1 cellular context compared by ENCODE assay signal in the genomic region with DNA sequence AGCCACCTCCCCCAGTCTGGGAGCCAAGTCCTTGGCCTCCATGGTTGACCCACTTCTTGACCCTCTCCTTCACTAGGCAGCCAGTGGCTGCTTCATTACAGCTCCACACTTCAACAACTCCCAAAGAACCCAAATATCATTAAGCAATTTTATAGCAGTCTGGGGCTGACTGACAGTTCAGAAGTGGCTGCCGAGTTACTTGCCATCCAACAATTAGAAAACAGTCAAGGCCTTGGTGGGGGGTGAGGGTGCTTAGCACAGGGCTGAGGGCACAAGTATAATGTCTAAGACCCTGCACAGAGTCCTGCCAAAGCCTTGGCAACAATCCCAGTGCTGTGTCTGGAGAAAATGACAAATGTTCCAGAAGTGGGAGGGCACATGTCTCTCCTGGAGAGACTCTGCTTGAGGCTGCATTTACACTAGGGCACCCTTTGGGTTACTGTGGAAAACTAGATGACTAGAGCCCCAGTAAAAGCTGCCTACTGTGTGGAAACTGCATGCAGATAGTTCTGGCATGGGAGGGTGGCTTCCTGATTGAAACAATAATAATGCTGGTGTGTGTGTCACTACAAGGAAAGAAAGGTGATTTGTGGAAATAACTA.
TF ChIP-seq lines count a peak whose summit lies in the region.

No MANE protein-coding gene starts in this region.

TF ChIP-seq in HEK293, 187 proteins besides CTCF, POLR2A, EP300 and RAD21 (continued from another document):
- TF ChIP-seq, protein P1, sequence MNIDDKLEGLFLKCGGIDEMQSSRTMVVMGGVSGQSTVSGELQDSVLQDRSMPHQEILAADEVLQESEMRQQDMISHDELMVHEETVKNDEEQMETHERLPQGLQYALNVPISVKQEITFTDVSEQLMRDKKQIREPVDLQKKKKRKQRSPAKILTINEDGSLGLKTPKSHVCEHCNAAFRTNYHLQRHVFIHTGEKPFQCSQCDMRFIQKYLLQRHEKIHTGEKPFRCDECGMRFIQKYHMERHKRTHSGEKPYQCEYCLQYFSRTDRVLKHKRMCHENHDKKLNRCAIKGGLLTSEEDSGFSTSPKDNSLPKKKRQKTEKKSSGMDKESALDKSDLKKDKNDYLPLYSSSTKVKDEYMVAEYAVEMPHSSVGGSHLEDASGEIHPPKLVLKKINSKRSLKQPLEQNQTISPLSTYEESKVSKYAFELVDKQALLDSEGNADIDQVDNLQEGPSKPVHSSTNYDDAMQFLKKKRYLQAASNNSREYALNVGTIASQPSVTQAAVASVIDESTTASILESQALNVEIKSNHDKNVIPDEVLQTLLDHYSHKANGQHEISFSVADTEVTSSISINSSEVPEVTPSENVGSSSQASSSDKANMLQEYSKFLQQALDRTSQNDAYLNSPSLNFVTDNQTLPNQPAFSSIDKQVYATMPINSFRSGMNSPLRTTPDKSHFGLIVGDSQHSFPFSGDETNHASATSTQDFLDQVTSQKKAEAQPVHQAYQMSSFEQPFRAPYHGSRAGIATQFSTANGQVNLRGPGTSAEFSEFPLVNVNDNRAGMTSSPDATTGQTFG (tag by site-specific recombination; IDR thresholded peaks at IDR 0.05; ENCODE audit: borderline replicate concordance) = no peak
- TF ChIP-seq SCRT1 (tag by site-specific recombination; IDR thresholded peaks at IDR 0.05; ENCODE audit: borderline replicate concordance) (no peak), ZNF768 (tag by site-specific recombination; IDR thresholded peaks at IDR 0.05) (no peak), ZNF501 (tag by site-specific recombination; IDR thresholded peaks at IDR 0.05) (no peak), ZNF530 (tag by site-specific recombination; IDR thresholded peaks at IDR 0.05; ENCODE audit: low read depth) (no peak), ZNF133 (tag by site-specific recombination; IDR thresholded peaks at IDR 0.05) (no peak), ZNF843 (tag by site-specific recombination; IDR thresholded peaks at IDR 0.05) (no peak), OSR2 (tag by site-specific recombination; IDR thresholded peaks at IDR 0.05) (peak; percentile 78), ZNF184 (tag by site-specific recombination; IDR thresholded peaks at IDR 0.05) (no peak), ZNF274 (IDR thresholded peaks at IDR 0.05; ENCODE audit: low read length) (no peak), ZNF274 (tag by site-specific recombination; IDR thresholded peaks at IDR 0.05; ENCODE audit: borderline replicate concordance) (no peak), ZBTB20 (tag by site-specific recombination; IDR thresholded peaks at IDR 0.05) (peak; percentile 46), YY2 (tag by site-specific recombination; IDR thresholded peaks at IDR 0.05) (no peak), ZNF560 (tag by site-specific recombination; IDR thresholded peaks at IDR 0.05; ENCODE audit: borderline replicate concordance) (no peak), ZNF624 (tag by site-specific recombination; IDR thresholded peaks at IDR 0.05) (no peak), SP7 (tag by site-specific recombination; IDR thresholded peaks at IDR 0.05) (peak; percentile 19; the same call in 1 of the 2 replicates), ZNF140 (tag by site-specific recombination; IDR thresholded peaks at IDR 0.05) (no peak), ZNF423 (tag by site-specific recombination; IDR thresholded peaks at IDR 0.05) (peak; percentile 81), ZNF23 (tag by site-specific recombination; IDR thresholded peaks at IDR 0.05; ENCODE audit: borderline replicate concordance) (no peak), KLF7 (tag by site-specific recombination; IDR thresholded peaks at IDR 0.05; ENCODE audit: borderline replicate concordance) (no peak)
- TF ChIP-seq, protein P2, sequence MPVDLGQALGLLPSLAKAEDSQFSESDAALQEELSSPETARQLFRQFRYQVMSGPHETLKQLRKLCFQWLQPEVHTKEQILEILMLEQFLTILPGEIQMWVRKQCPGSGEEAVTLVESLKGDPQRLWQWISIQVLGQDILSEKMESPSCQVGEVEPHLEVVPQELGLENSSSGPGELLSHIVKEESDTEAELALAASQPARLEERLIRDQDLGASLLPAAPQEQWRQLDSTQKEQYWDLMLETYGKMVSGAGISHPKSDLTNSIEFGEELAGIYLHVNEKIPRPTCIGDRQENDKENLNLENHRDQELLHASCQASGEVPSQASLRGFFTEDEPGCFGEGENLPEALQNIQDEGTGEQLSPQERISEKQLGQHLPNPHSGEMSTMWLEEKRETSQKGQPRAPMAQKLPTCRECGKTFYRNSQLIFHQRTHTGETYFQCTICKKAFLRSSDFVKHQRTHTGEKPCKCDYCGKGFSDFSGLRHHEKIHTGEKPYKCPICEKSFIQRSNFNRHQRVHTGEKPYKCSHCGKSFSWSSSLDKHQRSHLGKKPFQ (tag by site-specific recombination; IDR thresholded peaks at IDR 0.05) = no peak
- TF ChIP-seq, protein P3, sequence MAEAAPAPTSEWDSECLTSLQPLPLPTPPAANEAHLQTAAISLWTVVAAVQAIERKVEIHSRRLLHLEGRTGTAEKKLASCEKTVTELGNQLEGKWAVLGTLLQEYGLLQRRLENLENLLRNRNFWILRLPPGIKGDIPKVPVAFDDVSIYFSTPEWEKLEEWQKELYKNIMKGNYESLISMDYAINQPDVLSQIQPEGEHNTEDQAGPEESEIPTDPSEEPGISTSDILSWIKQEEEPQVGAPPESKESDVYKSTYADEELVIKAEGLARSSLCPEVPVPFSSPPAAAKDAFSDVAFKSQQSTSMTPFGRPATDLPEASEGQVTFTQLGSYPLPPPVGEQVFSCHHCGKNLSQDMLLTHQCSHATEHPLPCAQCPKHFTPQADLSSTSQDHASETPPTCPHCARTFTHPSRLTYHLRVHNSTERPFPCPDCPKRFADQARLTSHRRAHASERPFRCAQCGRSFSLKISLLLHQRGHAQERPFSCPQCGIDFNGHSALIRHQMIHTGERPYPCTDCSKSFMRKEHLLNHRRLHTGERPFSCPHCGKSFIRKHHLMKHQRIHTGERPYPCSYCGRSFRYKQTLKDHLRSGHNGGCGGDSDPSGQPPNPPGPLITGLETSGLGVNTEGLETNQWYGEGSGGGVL (tag by site-specific recombination; IDR thresholded peaks at IDR 0.05) = peak; percentile 32; the same call in 1 of the 2 replicates
- TF ChIP-seq, protein P4, sequence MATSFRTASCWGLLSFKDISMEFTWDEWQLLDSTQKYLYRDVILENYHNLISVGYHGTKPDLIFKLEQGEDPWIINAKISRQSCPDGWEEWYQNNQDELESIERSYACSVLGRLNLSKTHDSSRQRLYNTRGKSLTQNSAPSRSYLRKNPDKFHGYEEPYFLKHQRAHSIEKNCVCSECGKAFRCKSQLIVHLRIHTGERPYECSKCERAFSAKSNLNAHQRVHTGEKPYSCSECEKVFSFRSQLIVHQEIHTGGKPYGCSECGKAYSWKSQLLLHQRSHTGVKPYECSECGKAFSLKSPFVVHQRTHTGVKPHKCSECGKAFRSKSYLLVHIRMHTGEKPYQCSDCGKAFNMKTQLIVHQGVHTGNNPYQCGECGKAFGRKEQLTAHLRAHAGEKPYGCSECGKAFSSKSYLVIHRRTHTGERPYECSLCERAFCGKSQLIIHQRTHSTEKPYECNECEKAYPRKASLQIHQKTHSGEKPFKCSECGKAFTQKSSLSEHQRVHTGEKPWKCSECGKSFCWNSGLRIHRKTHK (tag by site-specific recombination; IDR thresholded peaks at IDR 0.05) = no peak
